8 cellular contexts compared by ENCODE assay signal in genomic region chr9:128892223-128892892, GRCh38. TPM values are rescaled to one million over a fixed set of nuclear protein-coding genes. Genes with fewer than 3 reads are reported as not detected.
A peak's percentile ranks its signal among the peaks of the same experiment; 100 is the strongest.
DNase-seq lines count a peak whose midpoint lies in the region; FAIRE-seq and TF ChIP-seq lines count a peak whose summit lies in the region.

No MANE protein-coding gene starts in this region.

- H3K27ac ChIP-seq in layer of hippocampus (ENCODE audit: low read depth, low read length): peak overlapping the region; percentile 100

- TF ChIP-seq CTCF in bronchial epithelial cell (IDR thresholded peaks at IDR 0.05; ENCODE audit: insufficient read depth, low read length, severe bottlenecking): no peak

- H3K4me3 ChIP-seq in bronchial epithelial cell (ENCODE audit: low read depth, low read length): no peak overlapping the region

- H3K27me3 ChIP-seq in bronchial epithelial cell (ENCODE audit: control insufficient read depth, insufficient read depth, low read length) (no peaks in the 10 kb centered on the region), layer of hippocampus (ENCODE audit: control insufficient read depth, insufficient read depth, low read length) (no peaks in the 10 kb centered on the region)

- peak; percentile 25 for DNase-seq in stimulated activated CD4-positive, alpha-beta T cell treated with anti-CD3 and anti-CD28 coated beads, Interleukin-15, amount 100 ng/mL, for 24 hours
- no peak for DNase-seq in stimulated activated CD4-positive, alpha-beta T cell treated with anti-CD3 and anti-CD28 coated beads, Interleukin-4, amount 100 ng/mL, for 1 hour
- DNase-seq in bronchial epithelial cell (ENCODE audit: low read depth) (peak; percentile 91), stromal cell of bone marrow (ENCODE audit: low read depth) (peak; percentile 90), NCI-H2081 (lab: John Stamatoyannopoulos, UW) (no peak), COR-L47 (lab: John Stamatoyannopoulos, UW) (no peak), NCI-H510A treated with DMSO at 0.1 percent for 48 hours (lab: John Stamatoyannopoulos, UW) (no peak)

- peak; percentile 50 for FAIRE-seq in bronchial epithelial cell (lab: Jason Lieb, UNC)

- H3K36me3 ChIP-seq in bronchial epithelial cell (ENCODE audit: control insufficient read depth, insufficient read depth, low read length): peaks cover 22% of the 10 kb centered on the region

RNA-seq across cellular contexts. Expression of gene LRRC8A, which starts 10.4 kb away (rescaled TPM):
- total RNA-seq in bronchial epithelial cell: 259 and 329 TPM in 2 replicates

RNA-seq across cellular contexts. Expression of gene KYAT1, which starts 10.6 kb away (rescaled TPM):
- total RNA-seq in bronchial epithelial cell: 9.0 and 9.5 TPM in 2 replicates

RNA-seq across cellular contexts. Expression of gene PHYHD1, which starts 28.4 kb away (rescaled TPM):
- total RNA-seq in bronchial epithelial cell: 1.1 and 3.8 TPM in 2 replicates

RNA-seq across cellular contexts. Expression of gene DOLK, which starts 55.0 kb away (rescaled TPM):
- 22.6 and 24.6 TPM in 2 replicates for total RNA-seq in bronchial epithelial cell

RNA-seq across cellular contexts. Expression of gene NUP188, which starts 55.1 kb away (rescaled TPM):
- total RNA-seq in bronchial epithelial cell: 25.8 and 38.5 TPM in 2 replicates

Comparison
In these comparisons a context has a peak if more than half of its experiments do, and no peak if none do; other contexts are left out.
1. DNase-seq: peak in stimulated activated CD4-positive, alpha-beta T cell treated with anti-CD3 and anti-CD28 coated beads, Interleukin-15, amount 100 ng/mL, for 24 hours (single experiment), bronchial epithelial cell (single experiment) and stromal cell of bone marrow (single experiment); none in stimulated activated CD4-positive, alpha-beta T cell treated with anti-CD3 and anti-CD28 coated beads, Interleukin-4, amount 100 ng/mL, for 1 hour (single experiment), NCI-H2081 (0 of 2), COR-L47 (single experiment) and NCI-H510A treated with DMSO at 0.1 percent for 48 hours (single experiment).